ENCODE assay signal across 9 cellular contexts in the genomic region with DNA sequence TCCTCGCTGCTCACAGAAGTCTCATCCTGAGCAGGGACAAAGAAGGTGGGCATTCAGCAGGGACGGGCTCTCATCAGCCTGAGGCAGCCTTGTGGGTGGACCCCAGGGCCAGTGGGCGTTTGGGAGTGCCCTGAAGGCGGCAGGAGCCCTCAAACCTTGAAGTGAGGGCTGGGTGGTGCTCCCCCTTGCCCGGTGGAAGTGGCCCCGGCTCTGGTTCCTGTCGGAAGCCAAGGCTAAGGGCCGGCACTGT.
DNase-seq lines count a peak whose midpoint lies in the region; ATAC-seq and TF ChIP-seq lines count a peak whose summit lies in the region.
"Had no signal": no experiment of that assay in that cellular context is flagged by ENCODE, and none has a peak within 500 bp of the region (broad histone marks: within the 10 kb centered on the region; RNA-seq: fewer than 3 reads in every experiment).

No MANE protein-coding gene starts in this region.

- H3K27me3 ChIP-seq in H7 (ENCODE audit: control insufficient read depth, insufficient read depth, low read length) (no peaks in the 10 kb centered on the region), breast epithelium (no peaks in the 10 kb centered on the region), right lobe of liver (no peaks in the 10 kb centered on the region), spleen (replicated peaks in 1 of 7) (no peaks in the 10 kb centered on the region)

- H3K9me3 ChIP-seq in breast epithelium (no peaks in the 10 kb centered on the region), right lobe of liver (no peaks in the 10 kb centered on the region), spleen (no peaks in the 10 kb centered on the region)

- H3K36me3 ChIP-seq in H7 (replicated peaks; ENCODE audit: control insufficient read depth, insufficient read depth, low read length) (peaks cover 14% of the 10 kb centered on the region), breast epithelium (no peaks in the 10 kb centered on the region), right lobe of liver (no peaks in the 10 kb centered on the region), spleen (peaks cover 0 to 43% (median 5%) of the 10 kb centered on the region in 6 donors)

- TF ChIP-seq CTCF in breast epithelium (IDR thresholded peaks at IDR 0.05) = no peak
- TF ChIP-seq CTCF in right lobe of liver (IDR thresholded peaks at IDR 0.05) = no peak
- TF ChIP-seq CTCF in spleen (IDR thresholded peaks at IDR 0.05 in 8 of 11, conservative IDR thresholded peaks at IDR 0.05 in 3 of 11) = no peak

- TF ChIP-seq POLR2A in breast epithelium (IDR thresholded peaks at IDR 0.05) (no peak), right lobe of liver (IDR thresholded peaks at IDR 0.05) (no peak), spleen (IDR thresholded peaks at IDR 0.05) (no peak)

- H3K4me1 ChIP-seq in breast epithelium = peaks cover 11 to 31% of the 10 kb centered on the region in 2 donors
- peaks cover 0 to 60% (median 31%) of the 10 kb centered on the region in 4 donors for H3K4me1 ChIP-seq in right lobe of liver
- H3K4me1 ChIP-seq in spleen = peaks cover 40 to 100% (median 85%) of the 10 kb centered on the region in 6 donors

- 40% methylated on average over 5 of the region's 8 CpGs for WGBS in right lobe of liver (ENCODE audit: insufficient coverage, low coverage, low lambda C conversion rate, missing lambda C conversion rate)
- 23 to 46% (median 34%) methylated on average over 8 of the region's 8 CpGs for WGBS in spleen, 5 donors

- DNase-seq in H7 = peak; percentile 73
- no peak for DNase-seq in breast epithelium (ENCODE audit: low spot score in 2 of 2)
- DNase-seq in right lobe of liver = no peak
- no peak for DNase-seq in spleen
- DNase-seq in left colon = no peak
- no peak for DNase-seq in NCI-H2029 treated with DMSO at 0.1 percent for 48 hours (lab: John Stamatoyannopoulos, UW)
- DNase-seq: activated gamma-delta T cell treated with Interleukin-2 at 50 U/mL for 16 hours had no signal

- ATAC-seq in right lobe of liver (no peak), left colon (no peak), GM19351 (IDR thresholded peaks at IDR 0.05; ENCODE audit: unreplicated experiment) (no peak), HG02678 (IDR thresholded peaks at IDR 0.05; ENCODE audit: unreplicated experiment) (no peak)

- H3K27ac ChIP-seq in breast epithelium = peak overlapping the region; percentile 87 to 95
- H3K27ac ChIP-seq in right lobe of liver = peak overlapping the region; percentile 69 to 84 (median 70)
- peak overlapping the region; percentile 58 to 87 (median 78) for H3K27ac ChIP-seq in spleen

- intact Hi-C loops in breast epithelium (cut with DNase I; ENCODE audit: low total_unique reads) = no loop called here
- intact Hi-C loops in right lobe of liver (cut with DNase I) = no loop called here
- intact Hi-C loops in spleen (cut with DNase I; ENCODE audit: low total_unique reads) = no loop called here
- intact Hi-C loops in left colon (cut with DNase I, micrococcal nuclease) = no loop called here

- H3K4me3 ChIP-seq in H7 (ENCODE audit: insufficient read depth, low read depth, low read length) (no peak overlapping the region), breast epithelium (peak overlapping the region; percentile 32 to 67 (median 46)), right lobe of liver (no peak overlapping the region), spleen (peak overlapping the region in 7 of 8 donors; percentile 3 to 42 (median 17))

Comparison
In these comparisons a context has a peak if more than half of its experiments do, and no peak if none do; other contexts are left out.
1. H3K4me3 ChIP-seq: peak in breast epithelium (3 of 3) and spleen (7 of 8); none in H7 (single experiment) and right lobe of liver (0 of 3).
2. Peak in every context shown above with its lines, with median percentiles within 50 percentile points of each other: H3K27ac ChIP-seq.